ENCODE assay signal across 14 cellular contexts in the genomic region with DNA sequence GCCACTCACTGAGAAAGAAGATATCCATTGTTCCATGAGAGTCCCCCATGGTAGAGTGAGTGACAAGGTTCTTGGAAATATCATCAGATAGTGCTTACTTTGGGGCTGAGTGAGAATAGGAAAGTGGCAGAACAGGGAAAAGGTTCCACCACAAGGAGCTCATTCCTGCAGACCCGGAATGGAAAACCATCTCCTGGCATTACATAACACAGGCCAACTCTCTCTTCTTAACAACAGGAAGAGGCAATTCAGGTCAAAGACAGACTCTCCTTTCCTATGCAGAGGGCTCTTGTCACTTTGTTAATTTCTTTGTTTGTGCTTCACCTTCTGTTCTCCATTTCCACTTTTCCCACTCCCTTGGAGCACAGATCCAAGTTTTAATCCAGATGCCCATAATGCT.
DNase-seq lines count a peak whose midpoint lies in the region; ATAC-seq and TF ChIP-seq lines count a peak whose summit lies in the region.
"Had no signal": no experiment of that assay in that cellular context is flagged by ENCODE, and none has a peak within 500 bp of the region (broad histone marks: within the 10 kb centered on the region; RNA-seq: fewer than 3 reads in every experiment).

No MANE protein-coding gene starts in this region.

- H2BK5ac ChIP-seq in H9 (ENCODE audit: insufficient read length, low read length): no peak overlapping the region

- H3K9me3 Mint-ChIP-seq in H9: no peaks in the 10 kb centered on the region
- H3K9me3 Mint-ChIP-seq: CD4-positive, alpha-beta memory T cell had no signal

- no peak for TF ChIP-seq EP300 in SK-N-SH (IDR thresholded peaks at IDR 0.05; ENCODE audit: borderline replicate concordance in 1 of 2, low read depth in 1 of 2, low read length in 1 of 2)

- no peak overlapping the region for H3K4me3 ChIP-seq in NT2/D1 (ENCODE audit: insufficient read length, low read depth)
- H3K4me3 ChIP-seq in SK-N-SH (ENCODE audit: low read depth in 2 of 2, low read length in 1 of 2): no peak overlapping the region

- H2AFZ ChIP-seq in H9 (ENCODE audit: low read length) (no peak overlapping the region), SK-N-SH (ENCODE audit: low read depth) (no peak overlapping the region)

- no CpG with 5 or more reads among the region's 1 CpG for WGBS in H9 (ENCODE audit: extremely low coverage, insufficient read length, low lambda C conversion rate)
- WGBS in SK-N-SH (ENCODE audit: low lambda C conversion rate): 80% methylated on average over 1 of the region's 1 CpG

- H2BK20ac ChIP-seq in H9 (ENCODE audit: low read depth, low read length, poor library complexity, severe bottlenecking): no peak overlapping the region

- no peak overlapping the region for H3K18ac ChIP-seq in H9 (ENCODE audit: insufficient read length, low read depth, low read length)

- H3K79me2 ChIP-seq in H9 (ENCODE audit: insufficient read depth, low read length) (no peaks in the 10 kb centered on the region), SK-N-SH (ENCODE audit: insufficient read depth) (no peaks in the 10 kb centered on the region)

- H3F3A ChIP-seq in SK-N-SH (replicated peaks; ENCODE audit: insufficient read depth): no peaks in the 10 kb centered on the region

- H2BK12ac ChIP-seq in H9 (ENCODE audit: insufficient read length, low read depth, low read length): no peak overlapping the region

- H3K23me2 ChIP-seq in H9 (ENCODE audit: insufficient read length, low read depth, low read length, poor library complexity, severe bottlenecking): no peaks in the 10 kb centered on the region

- no peak overlapping the region for H2BK120ac ChIP-seq in H9 (ENCODE audit: low read depth, low read length, poor library complexity, severe bottlenecking)

- no peak overlapping the region for H3K56ac ChIP-seq in H9 (ENCODE audit: insufficient read length, low read depth, low read length)

- H3K27ac Mint-ChIP-seq in H9: no peak overlapping the region; a peak in 1 of 7 replicates

- no peak for ATAC-seq in GM19463 (IDR thresholded peaks at IDR 0.05; ENCODE audit: unreplicated experiment)
- ATAC-seq in HG02870 (IDR thresholded peaks at IDR 0.05; ENCODE audit: unreplicated experiment): no peak

- no peak overlapping the region for H3K14ac ChIP-seq in H9 (ENCODE audit: insufficient read depth, low read length)

- TF ChIP-seq RAD21 in SK-N-SH (IDR thresholded peaks at IDR 0.05; ENCODE audit: low read length): no peak

- peak overlapping the region; percentile 6 for H3K4me2 ChIP-seq in H9 (ENCODE audit: insufficient read depth, insufficient read length, low read length)
- no peak overlapping the region for H3K4me2 ChIP-seq in SK-N-SH

- H4K8ac ChIP-seq in H9 (replicated peaks; ENCODE audit: insufficient read length, low read depth, low read length): no peak overlapping the region

- H4K5ac ChIP-seq in H9 (ENCODE audit: insufficient read length, low read depth, low read length): no peak overlapping the region

- H3K23ac ChIP-seq in H9 (ENCODE audit: insufficient read length, low read depth, low read length): no peak overlapping the region

- H3K9ac ChIP-seq in H9 (ENCODE audit: extremely low read depth, insufficient read length, low read length) (no peak overlapping the region), NT2/D1 (ENCODE audit: insufficient read length, low read depth) (no peak overlapping the region), SK-N-SH (no peak overlapping the region)

- H3K27ac ChIP-seq in H9 (ENCODE audit: insufficient read length, low read depth, low read length): no peak overlapping the region
- H3K27ac ChIP-seq in SK-N-SH (ENCODE audit: low read depth in 2 of 2, low read length in 1 of 2): no peak overlapping the region
- H3K27ac ChIP-seq: C4-2B had no signal

- H3K9me2 ChIP-seq in SK-N-SH: no peaks in the 10 kb centered on the region

- CTCF ChIA-PET in SK-N-SH (lab: Yijun Ruan, JAX): interaction anchor here (1.3 kb wide), 1 partner anchor 11 kb away, joined by 3 read pairs; no protein-coding TSS in a partner anchor

- H3K36me3 ChIP-seq in NT2/D1 (ENCODE audit: insufficient read depth, insufficient read length, low read length) (no peaks in the 10 kb centered on the region), SK-N-SH (replicated peaks in 1 of 2; ENCODE audit: control insufficient read depth in 1 of 2, insufficient read depth in 2 of 2, low read length in 1 of 2) (no peaks in the 10 kb centered on the region)
- H3K36me3 ChIP-seq: BE2C had no signal

- TF ChIP-seq CTCF in H9 (conservative IDR thresholded peaks at IDR 0.05): no peak
- TF ChIP-seq CTCF in SK-N-SH (IDR thresholded peaks at IDR 0.05): no peak

- no peak overlapping the region for H2AK5ac ChIP-seq in H9 (ENCODE audit: insufficient read length, low read length)

- H2BK15ac ChIP-seq in H9 (ENCODE audit: low read depth, low read length): no peak overlapping the region

- H4K20me1 ChIP-seq in H9 (ENCODE audit: control insufficient read depth, insufficient read depth, insufficient read length) (no peaks in the 10 kb centered on the region), SK-N-SH (ENCODE audit: insufficient read depth) (no peaks in the 10 kb centered on the region)

- H3K4ac ChIP-seq in H9 (ENCODE audit: low read depth, low read length): no peak overlapping the region

- H3K4me1 Mint-ChIP-seq in H9: peaks cover 33 to 42% of the 10 kb centered on the region in 2 experiments

- H3K4me3 Mint-ChIP-seq in H9: no peak overlapping the region

- H3K4me1 ChIP-seq in H9 (ENCODE audit: insufficient read depth, low read length): peaks cover 7% of the 10 kb centered on the region
- peaks cover 6% of the 10 kb centered on the region for H3K4me1 ChIP-seq in NT2/D1 (ENCODE audit: insufficient read depth, insufficient read length)
- no peaks in the 10 kb centered on the region for H3K4me1 ChIP-seq in SK-N-SH (ENCODE audit: control insufficient read depth in 1 of 2, insufficient read depth in 2 of 2, low read depth in 1 of 2, low read length in 1 of 2)
- H3K4me1 ChIP-seq: BE2C had no signal

- H3K9me3 ChIP-seq in H9 (ENCODE audit: control insufficient read depth, low read depth, low read length) (no peaks in the 10 kb centered on the region), NT2/D1 (ENCODE audit: insufficient read depth, low read length) (no peaks in the 10 kb centered on the region), SK-N-SH (no peaks in the 10 kb centered on the region)
- H3K9me3 ChIP-seq: BE2C had no signal

- H3K36me3 Mint-ChIP-seq in H9 (ENCODE audit: insufficient read depth in 1 of 3, low read depth in 3 of 3): no peaks in the 10 kb centered on the region
- H3K36me3 Mint-ChIP-seq: CD4-positive, alpha-beta memory T cell had no signal

- no peak overlapping the region for H3T11ph ChIP-seq in H9 (ENCODE audit: low read length)

- no peaks in the 10 kb centered on the region for H3K79me1 ChIP-seq in H9 (ENCODE audit: insufficient read depth, low read depth, low read length, poor library complexity, severe bottlenecking)

- H3K27me3 ChIP-seq in H9 (ENCODE audit: insufficient read depth, low read length): no peaks in the 10 kb centered on the region
- H3K27me3 ChIP-seq in NT2/D1 (ENCODE audit: insufficient read depth, insufficient read length): no peaks in the 10 kb centered on the region
- no peaks in the 10 kb centered on the region for H3K27me3 ChIP-seq in SK-N-SH (ENCODE audit: insufficient read depth)

- H3K27me3 Mint-ChIP-seq in H9 (ENCODE audit: low read depth): peaks cover 2% of the 10 kb centered on the region; the same call in 1 of the 2 replicates

- POLR2A ChIA-PET in SK-N-SH (lab: Yijun Ruan, JAX): no interaction called here

- DNase-seq in H9 (peak; percentile 38), NT2/D1 (ENCODE audit: low read depth, low spot score) (peak; percentile 66), iPS DF 19.7 (ENCODE audit: low read depth, low spot score) (peak; percentile 20), SK-N-SH (no peak), NCI-H1436 treated with DMSO at 0.1 percent for 48 hours (lab: John Stamatoyannopoulos, UW) (no peak)
- DNase-seq: BE2C; CD4-positive, alpha-beta memory T cell; COR-L47; DMS153; DND-41; GDM1 had no signal

- no peak overlapping the region for H4K91ac ChIP-seq in H9 (ENCODE audit: insufficient read length, low read depth, low read length)

TF ChIP-seq in SK-N-SH, 30 proteins besides CTCF, POLR2A, EP300 and RAD21:
- no peak for TF ChIP-seq SIN3A (IDR thresholded peaks at IDR 0.05; ENCODE audit: borderline replicate concordance, low read depth, low read length)
- TF ChIP-seq TEAD4 (IDR thresholded peaks at IDR 0.05; ENCODE audit: borderline replicate concordance, insufficient read depth): no peak
- TF ChIP-seq FOSL2 (IDR thresholded peaks at IDR 0.05; ENCODE audit: borderline replicate concordance, low read depth): no peak
- no peak for TF ChIP-seq CHD2 (IDR thresholded peaks at IDR 0.05; ENCODE audit: low read length, partially characterized antibody)

Comparison
In these comparisons a context has a peak if more than half of its experiments do, and no peak if none do; other contexts are left out.
1. DNase-seq: peak in H9 (single experiment), NT2/D1 (single experiment) and iPS DF 19.7 (single experiment); none in SK-N-SH (single experiment) and NCI-H1436 treated with DMSO at 0.1 percent for 48 hours (single experiment).